8 cellular contexts compared by ENCODE assay signal in the genomic region with DNA sequence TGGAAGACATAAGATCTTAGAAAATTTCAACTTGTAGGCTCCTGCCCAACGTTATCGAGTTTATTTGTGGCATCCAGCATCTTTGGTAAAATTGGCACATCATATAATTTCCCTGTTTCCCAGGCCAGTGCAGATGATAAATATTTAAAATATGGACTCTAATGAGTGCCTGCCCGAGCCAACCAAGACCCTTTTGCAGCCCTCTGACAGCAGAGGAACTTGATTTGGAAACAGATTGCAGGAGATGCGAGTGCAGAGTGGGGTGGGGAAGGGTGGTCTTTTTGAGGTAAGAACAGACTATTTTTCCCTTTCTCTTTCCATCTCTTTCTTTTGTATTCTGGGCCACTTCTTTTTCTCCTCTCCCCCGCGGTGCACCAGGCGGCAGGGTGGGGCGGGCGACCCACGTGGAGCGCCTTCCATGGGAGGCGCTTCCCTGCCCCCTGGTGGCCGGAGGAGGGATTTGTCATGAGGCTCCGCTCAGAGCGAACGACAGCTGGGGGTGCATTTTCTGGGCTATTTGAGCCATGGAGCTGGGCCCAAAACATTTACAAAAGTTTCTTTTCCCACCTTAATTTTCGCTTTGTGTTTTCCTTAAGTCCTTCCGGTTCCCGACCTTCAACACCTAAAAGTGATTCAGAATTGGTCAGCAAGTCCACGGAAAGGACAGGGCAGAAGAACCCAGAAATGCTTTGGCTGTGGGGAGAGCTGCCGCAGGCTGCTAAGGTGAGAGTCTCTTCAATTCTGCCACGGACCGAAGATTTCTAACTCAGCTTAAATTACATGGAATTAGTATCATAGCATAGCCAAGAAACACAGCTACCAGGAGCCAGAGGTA. TPM values are rescaled to one million over a fixed set of nuclear protein-coding genes. Genes with fewer than 3 reads are reported as not detected.
A peak's percentile ranks its signal among the peaks of the same experiment; 100 is the strongest.
DNase-seq lines count a peak whose midpoint lies in the region; ATAC-seq, FAIRE-seq and TF ChIP-seq lines count a peak whose summit lies in the region.

No MANE protein-coding gene starts in this region.

- peak overlapping the region; percentile 48 for H3K4me2 ChIP-seq in K562 (ENCODE audit: insufficient read depth, low read length)

- peak; percentile 55 for DNase-seq in NK-92 treated with Interleukin-12 subunit alpha and Interleukin-12 subunit beta, amount 100 ng/mL, for 24 hours (lab: John Stamatoyannopoulos, UW)
- DNase-seq in NK-92 (lab: John Stamatoyannopoulos, UW; ENCODE audit: unreplicated experiment) (no peak), NCI-H1105 (lab: John Stamatoyannopoulos, UW) (peak; percentile 50), K562 (ENCODE audit: extremely low read depth in 1 of 4, low spot score in 3 of 4) (peak; percentile 91 to 92 (median 92)), iPS-NIHi11 (ENCODE audit: low spot score) (peak; percentile 90)
- peak; percentile 70 to 88 (median 84) for DNase-seq in stimulated activated CD4-positive, alpha-beta T cell treated with anti-CD3 and anti-CD28 coated beads, Interleukin-12 subunit alpha, Interleukin-12 subunit beta, amount 100 ng/mL, for 48 hours (ENCODE audit: low read depth in 2 of 3, low spot score in 1 of 3)

- H3K4me3 ChIP-seq in K562 = no peak overlapping the region

- peak; percentile 32; the same call in 1 of the 2 replicates for TF ChIP-seq EP300 in K562 (IDR thresholded peaks at IDR 0.05; ENCODE audit: low read length)

- TF ChIP-seq CTCF in K562 (IDR thresholded peaks at IDR 0.05 in 2 of 3, conservative IDR thresholded peaks at IDR 0.05 in 1 of 3; ENCODE audit: insufficient read depth in 2 of 3, low read depth in 1 of 3, low read length in 3 of 3) = peak; percentile 93 to 98 (median 94)

- TF ChIP-seq POLR2A in K562 (conservative IDR thresholded peaks at IDR 0.05) = no peak

- intact Hi-C loops in K562 (cut with micrococcal nuclease) = loop anchor here (1.0 to 10.0 kb wide), 4 partner anchors 34 to 174 kb away; no protein-coding TSS in a partner anchor

- WGBS in K562 (ENCODE audit: insufficient coverage, low coverage, missing lambda C conversion rate) = 20% methylated on average over 23 of the region's 23 CpGs

- no peaks in the 10 kb centered on the region; the same call in 1 of the 3 replicates for H3K79me2 ChIP-seq in K562 (ENCODE audit: control insufficient read depth, insufficient read depth, low read length)

- H3K27ac ChIP-seq in K562 (ENCODE audit: extremely low read depth, low read depth, low read length) = no peak overlapping the region

- H2AFZ ChIP-seq in K562 (ENCODE audit: low read depth, low read length) = peak overlapping the region; percentile 82

- H3K27me3 ChIP-seq in K562 (ENCODE audit: control insufficient read depth in 2 of 2, insufficient read depth in 2 of 2, low read length in 2 of 2) = no peaks in the 10 kb centered on the region

- no peaks in the 10 kb centered on the region for H4K20me1 ChIP-seq in K562 (replicated peaks; ENCODE audit: control insufficient read depth, insufficient read depth, low read length)

- FAIRE-seq in TTC549 (lab: Jason Lieb, UNC) (peak; percentile 32), K562 (lab: Jason Lieb, UNC) (peak; percentile 88)

- BruUV-seq in K562 (replicated peaks; lab: Mats Ljungman, UMichigan) = no TSS peak

- peaks cover 83% of the 10 kb centered on the region for H3K36me3 ChIP-seq in K562 (ENCODE audit: control insufficient read depth, insufficient read depth, low read length)

- TF ChIP-seq RAD21 in K562 (CRISPR knock-in tag; conservative IDR thresholded peaks at IDR 0.05 in 1 of 2, IDR thresholded peaks at IDR 0.05 in 1 of 2) = peak; percentile 97 to 98

- H3K4me1 ChIP-seq in K562 (replicated peaks in 1 of 2; ENCODE audit: control insufficient read depth in 2 of 2, insufficient read depth in 2 of 2, low read length in 2 of 2) = peaks cover 4 to 5% of the 10 kb centered on the region in 2 experiments

- ATAC-seq in HG02678 (IDR thresholded peaks at IDR 0.05; ENCODE audit: unreplicated experiment) = peak; percentile 84
- peak; percentile 100 for ATAC-seq in K562

- peak overlapping the region in 1 of 2 experiments; percentile 18; a peak in 1 of 4 replicates for H3K9ac ChIP-seq in K562 (ENCODE audit: insufficient read depth in 1 of 2, low read depth in 2 of 2, low read length in 2 of 2)

- no peaks in the 10 kb centered on the region for H3K9me1 ChIP-seq in K562 (ENCODE audit: control insufficient read depth, insufficient read depth, low read length)

- CTCF ChIA-PET in K562 (lab: Yijun Ruan, JAX; ENCODE audit: low intra/inter-chr PET ratio) = interaction anchor here (0.6 to 2.8 kb wide), 9 partner anchors 10 to 668 kb away, joined by 3 to 39 read pairs (median 5); no protein-coding TSS in a partner anchor

- no peaks in the 10 kb centered on the region for H3K9me3 ChIP-seq in K562 (replicated peaks; ENCODE audit: control insufficient read depth, insufficient read depth, low read depth, low read length)

- POLR2A ChIA-PET in K562 (lab: Yijun Ruan, JAX) = interaction anchor here (1.5 kb wide), 1 partner anchor 104 kb away, joined by 3 read pairs; no protein-coding TSS in a partner anchor

- in situ Hi-C loops in K562 (cut with MboI) = loop anchor here (25.0 kb wide), 1 partner anchor 292 kb away; no protein-coding TSS in a partner anchor

TF ChIP-seq in K562, 482 proteins besides CTCF, POLR2A, EP300 and RAD21 (continues in another document):
- TF ChIP-seq HEY1 (CRISPR knock-in tag; IDR thresholded peaks at IDR 0.05; ENCODE audit: borderline replicate concordance) = no peak
- TF ChIP-seq SMC3 (conservative IDR thresholded peaks at IDR 0.05; ENCODE audit: insufficient read depth, low read depth, low read length) = peak; percentile 95
- no peak for TF ChIP-seq BRD9 (IDR thresholded peaks at IDR 0.05; ENCODE audit: low read depth, partially characterized antibody)
- no peak for TF ChIP-seq ZSCAN32 (CRISPR knock-in tag; IDR thresholded peaks at IDR 0.05)
- no peak for TF ChIP-seq SMARCC2 (IDR thresholded peaks at IDR 0.05; ENCODE audit: low read depth)
- TF ChIP-seq, protein P1, sequence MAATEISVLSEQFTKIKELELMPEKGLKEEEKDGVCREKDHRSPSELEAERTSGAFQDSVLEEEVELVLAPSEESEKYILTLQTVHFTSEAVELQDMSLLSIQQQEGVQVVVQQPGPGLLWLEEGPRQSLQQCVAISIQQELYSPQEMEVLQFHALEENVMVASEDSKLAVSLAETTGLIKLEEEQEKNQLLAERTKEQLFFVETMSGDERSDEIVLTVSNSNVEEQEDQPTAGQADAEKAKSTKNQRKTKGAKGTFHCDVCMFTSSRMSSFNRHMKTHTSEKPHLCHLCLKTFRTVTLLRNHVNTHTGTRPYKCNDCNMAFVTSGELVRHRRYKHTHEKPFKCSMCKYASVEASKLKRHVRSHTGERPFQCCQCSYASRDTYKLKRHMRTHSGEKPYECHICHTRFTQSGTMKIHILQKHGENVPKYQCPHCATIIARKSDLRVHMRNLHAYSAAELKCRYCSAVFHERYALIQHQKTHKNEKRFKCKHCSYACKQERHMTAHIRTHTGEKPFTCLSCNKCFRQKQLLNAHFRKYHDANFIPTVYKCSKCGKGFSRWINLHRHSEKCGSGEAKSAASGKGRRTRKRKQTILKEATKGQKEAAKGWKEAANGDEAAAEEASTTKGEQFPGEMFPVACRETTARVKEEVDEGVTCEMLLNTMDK (IDR thresholded peaks at IDR 0.05; ENCODE audit: borderline replicate concordance, insufficient read depth, low read depth, low read length, poor library complexity, severe bottlenecking) = peak; percentile 82
- TF ChIP-seq ARID1B (IDR thresholded peaks at IDR 0.05) = 0 out of 2 replicates have a peak, but pooled peaks have one; percentile 13
- TF ChIP-seq ETS2 (tag; IDR thresholded peaks at IDR 0.05; ENCODE audit: borderline replicate concordance, poor library complexity, severe bottlenecking) = no peak
- TF ChIP-seq FOXK2 (conservative IDR thresholded peaks at IDR 0.05 in 1 of 2, IDR thresholded peaks at IDR 0.05 in 1 of 2; ENCODE audit: low read depth in 2 of 2) = no peak; a peak in 1 of 4 replicates
- TF ChIP-seq NFE2 (IDR thresholded peaks at IDR 0.05; ENCODE audit: low read depth) = no peak
- TF ChIP-seq, protein P2, sequence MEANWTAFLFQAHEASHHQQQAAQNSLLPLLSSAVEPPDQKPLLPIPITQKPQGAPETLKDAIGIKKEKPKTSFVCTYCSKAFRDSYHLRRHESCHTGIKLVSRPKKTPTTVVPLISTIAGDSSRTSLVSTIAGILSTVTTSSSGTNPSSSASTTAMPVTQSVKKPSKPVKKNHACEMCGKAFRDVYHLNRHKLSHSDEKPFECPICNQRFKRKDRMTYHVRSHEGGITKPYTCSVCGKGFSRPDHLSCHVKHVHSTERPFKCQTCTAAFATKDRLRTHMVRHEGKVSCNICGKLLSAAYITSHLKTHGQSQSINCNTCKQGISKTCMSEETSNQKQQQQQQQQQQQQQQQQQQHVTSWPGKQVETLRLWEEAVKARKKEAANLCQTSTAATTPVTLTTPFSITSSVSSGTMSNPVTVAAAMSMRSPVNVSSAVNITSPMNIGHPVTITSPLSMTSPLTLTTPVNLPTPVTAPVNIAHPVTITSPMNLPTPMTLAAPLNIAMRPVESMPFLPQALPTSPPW (CRISPR knock-in tag; IDR thresholded peaks at IDR 0.05) = peak; percentile 82
- TF ChIP-seq SIN3A (IDR thresholded peaks at IDR 0.05; ENCODE audit: borderline replicate concordance in 2 of 2, control insufficient read depth in 1 of 2, low read depth in 2 of 2, low read length in 2 of 2) = peak; percentile 60 to 80; a peak in 2 of 4 replicates

RNA-seq across cellular contexts. Expression of a gene that starts 32.7 kb away (rescaled TPM):
- 261 and 278 TPM in 2 replicates for total RNA-seq in K562 (2011; cell fraction: chromatin; rRNA removed; ENCODE audit: low replicate concordance)
- 132 and 152 TPM in 2 replicates for total RNA-seq in K562 (2011; cell fraction: nucleolus; rRNA removed)
- total RNA-seq in K562 (2011; cell fraction: nucleoplasm; rRNA removed) = 219 and 247 TPM in 2 replicates
- total RNA-seq in K562 (2014; rRNA removed) (25.1 and 33.4 TPM in 2 replicates), K562 (2014; rRNA removed; fragmentation: Illumina TruSeq; extraction: Trizol) (27.8 and 32.6 TPM in 2 replicates), K562 (2015; rRNA removed; fragmentation: Illumina TruSeq; extraction: Trizol) (25.3 and 27.8 TPM in 2 replicates), K562 (2021) (37.6 and 39.9 TPM in 2 replicates)
- polyA plus RNA-seq in K562 (2011; rRNA removed) (84.0 and 96.3 TPM in 2 replicates), K562 (2014; fragmentation: Illumina TruSeq; extraction: Trizol) (30.1 and 32.5 TPM in 2 replicates), K562 (2014; fragmentation: Nextera tagmentation; extraction: Ambion mirVana) (10 to 100 TPM in 1 of 2 experiments, 1 to 10 TPM in 1; 9.2 to 12.7 TPM), K562 (2014; rRNA removed) (36.0 and 36.4 TPM in 2 replicates)
- 38.4 and 54.3 TPM in 2 replicates for polyA plus RNA-seq in K562 (2011; cell fraction: cytosol; rRNA removed)
- 117 and 127 TPM in 2 replicates for polyA plus RNA-seq in K562 (2011; cell fraction: nucleus; rRNA removed)
- 22.4 and 25.9 TPM in 2 replicates for polyA plus RNA-seq in K562 (2012)
- 66.6 and 83.7 TPM in 2 replicates for polyA minus RNA-seq in K562 (2011; rRNA and poly(A)+ RNA removed)
- polyA minus RNA-seq in K562 (2011; cell fraction: cytosol; rRNA and poly(A)+ RNA removed) = 35.4 and 38.8 TPM in 2 replicates
- polyA minus RNA-seq in K562 (2011; cell fraction: nucleus; rRNA and poly(A)+ RNA removed) = 79.0 and 128 TPM in 2 replicates
